12 cellular contexts compared by ENCODE assay signal in the genomic region with DNA sequence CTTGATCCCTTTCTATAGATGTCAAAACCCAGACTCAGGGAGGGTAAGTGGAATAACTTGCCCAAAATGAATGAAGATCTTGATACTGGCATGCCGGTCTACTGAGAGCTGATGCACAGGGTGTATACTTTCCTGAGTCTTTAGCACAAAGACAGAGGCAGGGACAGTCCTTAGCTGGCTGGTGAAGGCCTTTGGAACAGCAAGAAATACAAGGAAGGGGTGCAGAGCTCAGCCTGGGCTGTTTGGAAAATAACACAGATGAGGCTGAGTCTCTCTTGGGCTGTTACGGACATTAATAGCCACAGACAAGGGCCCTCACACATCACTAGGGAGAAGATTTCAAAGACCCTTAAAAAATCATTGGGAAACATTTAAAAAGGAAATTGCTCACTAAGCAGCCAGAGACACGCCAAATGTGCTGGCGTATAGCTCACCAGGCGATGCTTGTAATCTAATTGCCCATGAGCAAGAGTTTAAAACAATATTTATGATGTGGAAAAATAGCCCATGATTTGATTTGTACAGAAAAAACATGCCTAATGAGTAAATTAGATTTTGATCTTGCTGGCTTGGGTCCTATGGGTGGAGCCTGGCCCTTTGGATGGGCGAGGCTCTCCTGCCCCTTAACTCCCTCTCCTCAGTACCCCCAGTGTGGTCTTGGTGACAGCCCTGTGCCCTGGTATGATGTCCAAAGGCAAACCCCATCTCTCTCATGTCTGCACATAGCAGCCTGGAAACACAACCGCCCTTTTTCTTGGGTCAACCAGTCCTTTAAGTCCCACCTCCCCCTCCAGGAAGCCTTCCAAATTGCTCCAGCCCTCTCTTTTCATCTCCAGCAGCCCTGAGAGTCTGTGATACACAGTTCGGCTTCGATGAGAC.
DNase-seq lines count a peak whose midpoint lies in the region; ATAC-seq and TF ChIP-seq lines count a peak whose summit lies in the region.
"Had no signal": no experiment of that assay in that cellular context is flagged by ENCODE, and none has a peak within 500 bp of the region (broad histone marks: within the 10 kb centered on the region; RNA-seq: fewer than 3 reads in every experiment).

No MANE protein-coding gene starts in this region.

- peaks cover 8% of the 10 kb centered on the region; the same call in 1 of the 2 replicates for H3K27me3 ChIP-seq in SK-N-SH (ENCODE audit: insufficient read depth)
- H3K27me3 ChIP-seq in effector memory CD4-positive, alpha-beta T cell (replicated peaks; ENCODE audit: control insufficient read depth, insufficient read depth, low read length, poor library complexity, severe bottlenecking), result no peaks in the 10 kb centered on the region

- 52% methylated on average over 9 of the region's 9 CpGs for WGBS in SK-N-SH (ENCODE audit: low lambda C conversion rate)

- DNase-seq in DMS79 treated with DMSO at 0.1 percent for 48 hours (lab: John Stamatoyannopoulos, UW), result peak; percentile 91
- peak; percentile 54 for DNase-seq in SK-N-SH
- DNase-seq in islet precursor cell, result peak; percentile 24
- DNase-seq in stimulated activated effector memory CD8-positive, alpha-beta T cell treated with anti-CD3 and anti-CD28 coated beads, Interleukin-12 subunit alpha, Interleukin-12 subunit beta, amount 100 ng/mL, for 72 hours (ENCODE audit: low spot score in 2 of 2), result peak in 1 of 2 donors; percentile 26
- no peak for DNase-seq in effector memory CD4-positive, alpha-beta T cell
- DNase-seq in NCI-H524 treated with DMSO at 0.1 percent for 48 hours (lab: John Stamatoyannopoulos, UW), result no peak
- DNase-seq: Caco-2, GM23248 had no signal

- H3K9me2 ChIP-seq in SK-N-SH, result no peaks in the 10 kb centered on the region

- no peak for TF ChIP-seq RAD21 in SK-N-SH (IDR thresholded peaks at IDR 0.05; ENCODE audit: low read length)

- H3K4me3 Mint-ChIP-seq in stimulated activated effector memory CD8-positive, alpha-beta T cell treated with anti-CD3 and anti-CD28 coated beads, Interleukin-12 subunit alpha, Interleukin-12 subunit beta, amount 100 ng/mL, for 72 hours, result no peak overlapping the region
- H3K4me3 Mint-ChIP-seq: CD14-positive monocyte; CD8-positive, alpha-beta T cell had no signal

- H3K36me3 Mint-ChIP-seq in stimulated activated effector memory CD8-positive, alpha-beta T cell treated with anti-CD3 and anti-CD28 coated beads, Interleukin-12 subunit alpha, Interleukin-12 subunit beta, amount 100 ng/mL, for 72 hours, result no peaks in the 10 kb centered on the region
- H3K36me3 Mint-ChIP-seq: CD14-positive monocyte; CD8-positive, alpha-beta T cell had no signal

- H2AFZ ChIP-seq in SK-N-SH (ENCODE audit: low read depth), result no peak overlapping the region
- H2AFZ ChIP-seq: GM23248 had no signal

- H4K20me1 ChIP-seq in SK-N-SH (ENCODE audit: insufficient read depth), result no peaks in the 10 kb centered on the region

- H3F3A ChIP-seq in SK-N-SH (replicated peaks; ENCODE audit: insufficient read depth), result no peaks in the 10 kb centered on the region

- H3K9ac ChIP-seq in SK-N-SH, result no peak overlapping the region
- H3K9ac ChIP-seq: GM23248 had no signal

- no peaks in the 10 kb centered on the region for H3K79me2 ChIP-seq in SK-N-SH (ENCODE audit: insufficient read depth)

- no peaks in the 10 kb centered on the region for H3K4me1 Mint-ChIP-seq in stimulated activated effector memory CD8-positive, alpha-beta T cell treated with anti-CD3 and anti-CD28 coated beads, Interleukin-12 subunit alpha, Interleukin-12 subunit beta, amount 100 ng/mL, for 72 hours
- H3K4me1 Mint-ChIP-seq: CD14-positive monocyte had no signal

- H3K4me2 ChIP-seq in SK-N-SH, result no peak overlapping the region
- H3K4me2 ChIP-seq: A549 had no signal

- peaks cover 0 to 18% of the 10 kb centered on the region in 2 experiments; a peak in 1 of 4 replicates for H3K4me1 ChIP-seq in SK-N-SH (ENCODE audit: control insufficient read depth in 1 of 2, insufficient read depth in 2 of 2, low read depth in 1 of 2, low read length in 1 of 2)
- H3K4me1 ChIP-seq in effector memory CD4-positive, alpha-beta T cell (ENCODE audit: control insufficient read depth, insufficient read depth, low read length, poor library complexity, severe bottlenecking), result no peaks in the 10 kb centered on the region
- H3K4me1 ChIP-seq: A549, Caco-2 had no signal

- no peak overlapping the region for H3K4me3 ChIP-seq in SK-N-SH (ENCODE audit: low read depth in 2 of 2, low read length in 1 of 2)
- H3K4me3 ChIP-seq in effector memory CD4-positive, alpha-beta T cell (ENCODE audit: insufficient read depth, low read depth, low read length, poor library complexity, severe bottlenecking), result no peak overlapping the region
- H3K4me3 ChIP-seq: A549, GM23248 had no signal

- TF ChIP-seq EP300 in SK-N-SH (IDR thresholded peaks at IDR 0.05; ENCODE audit: borderline replicate concordance in 1 of 2, low read depth in 1 of 2, low read length in 1 of 2), result peak in 1 of 2 experiments; percentile 76; a peak in 1 of 4 replicates

- H3K9me3 ChIP-seq in SK-N-SH, result no peaks in the 10 kb centered on the region
- H3K9me3 ChIP-seq in effector memory CD4-positive, alpha-beta T cell (ENCODE audit: control insufficient read depth, low read length), result no peaks in the 10 kb centered on the region
- H3K9me3 ChIP-seq: A549, Caco-2 had no signal

- no peaks in the 10 kb centered on the region for H3K9me3 Mint-ChIP-seq in stimulated activated effector memory CD8-positive, alpha-beta T cell treated with anti-CD3 and anti-CD28 coated beads, Interleukin-12 subunit alpha, Interleukin-12 subunit beta, amount 100 ng/mL, for 72 hours
- H3K9me3 Mint-ChIP-seq: CD14-positive monocyte; CD8-positive, alpha-beta T cell had no signal

- TF ChIP-seq CTCF in SK-N-SH (IDR thresholded peaks at IDR 0.05), result no peak

- H3K36me3 ChIP-seq in SK-N-SH (replicated peaks in 1 of 2; ENCODE audit: control insufficient read depth in 1 of 2, insufficient read depth in 2 of 2, low read length in 1 of 2), result no peaks in the 10 kb centered on the region
- no peaks in the 10 kb centered on the region for H3K36me3 ChIP-seq in effector memory CD4-positive, alpha-beta T cell (ENCODE audit: control insufficient read depth, insufficient read depth, low read length)

- CTCF ChIA-PET in SK-N-SH (lab: Yijun Ruan, JAX), result interaction anchor here (1.3 to 2.0 kb wide), 2 partner anchors 67 to 150 kb away, joined by 4 to 7 read pairs; no protein-coding TSS in a partner anchor

- ATAC-seq in stimulated activated effector memory CD8-positive, alpha-beta T cell treated with anti-CD3 and anti-CD28 coated beads, Interleukin-12 subunit alpha, Interleukin-12 subunit beta, amount 100 ng/mL, for 72 hours, result no peak
- ATAC-seq in GM19397 (IDR thresholded peaks at IDR 0.05; ENCODE audit: unreplicated experiment), result no peak
- ATAC-seq: A549; CD8-positive, alpha-beta T cell had no signal

- peak overlapping the region; percentile 0 for H3K27ac Mint-ChIP-seq in stimulated activated effector memory CD8-positive, alpha-beta T cell treated with anti-CD3 and anti-CD28 coated beads, Interleukin-12 subunit alpha, Interleukin-12 subunit beta, amount 100 ng/mL, for 72 hours
- H3K27ac Mint-ChIP-seq: CD8-positive, alpha-beta T cell had no signal

- H3K27ac ChIP-seq in SK-N-SH (ENCODE audit: low read depth in 2 of 2, low read length in 1 of 2), result no peak overlapping the region
- H3K27ac ChIP-seq in effector memory CD4-positive, alpha-beta T cell (ENCODE audit: insufficient read depth, low read length, poor library complexity, severe bottlenecking), result no peak overlapping the region
- H3K27ac ChIP-seq: A549, GM23248 had no signal

- POLR2A ChIA-PET in SK-N-SH (lab: Yijun Ruan, JAX), result no interaction called here

TF ChIP-seq in SK-N-SH, 30 proteins besides CTCF, POLR2A, EP300 and RAD21:
- no peak for TF ChIP-seq NRF1 (IDR thresholded peaks at IDR 0.05; ENCODE audit: low read depth, low read length)
- peak; percentile 80; the same call in 1 of the 2 replicates for TF ChIP-seq RCOR1 (IDR thresholded peaks at IDR 0.05; ENCODE audit: low read length)
- peak; percentile 60 for TF ChIP-seq GATA2 (CRISPR knock-in tag; IDR thresholded peaks at IDR 0.05)

Comparison
In these comparisons a context has a peak if more than half of its experiments do, and no peak if none do; other contexts are left out.
1. DNase-seq: peak in DMS79 treated with DMSO at 0.1 percent for 48 hours (single experiment), SK-N-SH (single experiment) and islet precursor cell (single experiment); none in effector memory CD4-positive, alpha-beta T cell (0 of 3) and NCI-H524 treated with DMSO at 0.1 percent for 48 hours (single experiment).